9 cellular contexts compared by ENCODE assay signal in the genomic region with DNA sequence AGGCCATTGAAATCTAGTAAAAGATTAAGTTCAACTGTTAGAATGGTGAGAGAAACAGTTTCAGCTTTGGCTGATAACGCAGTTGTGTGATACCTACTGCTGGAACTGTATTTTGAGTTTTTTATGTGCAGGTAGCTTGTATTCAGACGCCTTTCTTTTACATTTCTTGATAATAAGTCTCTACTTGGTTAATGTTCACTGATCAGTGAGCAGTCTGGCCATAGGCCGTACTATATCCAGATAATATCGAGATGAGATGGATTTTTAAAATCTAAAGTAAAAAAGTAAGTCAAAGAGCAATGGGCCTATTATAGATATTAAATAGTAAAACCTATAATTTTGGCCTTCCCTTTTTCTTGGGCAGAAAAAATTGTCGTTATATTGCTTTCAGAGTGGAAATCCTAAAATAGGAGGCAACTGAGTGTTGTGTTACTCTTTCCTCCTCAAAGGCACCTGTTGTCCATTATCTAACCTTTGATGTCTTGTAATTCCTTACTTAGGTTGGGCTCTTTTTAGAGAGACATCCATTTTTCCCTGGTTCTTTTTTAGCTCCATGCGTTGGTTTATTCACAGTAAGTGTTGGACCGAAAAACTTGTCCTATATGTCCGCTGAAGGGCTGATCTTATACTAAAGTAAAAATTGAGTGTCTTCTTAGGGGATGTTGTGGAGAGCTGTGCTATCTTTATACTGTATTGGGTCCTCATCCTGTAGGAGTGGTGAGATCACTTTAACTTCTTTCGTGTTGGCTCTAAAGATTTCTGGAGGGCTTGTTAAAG. TPM values are rescaled to one million over a fixed set of nuclear protein-coding genes. Genes with fewer than 3 reads are reported as not detected.
DNase-seq lines count a peak whose midpoint lies in the region; ATAC-seq and TF ChIP-seq lines count a peak whose summit lies in the region.
"Had no signal": no experiment of that assay in that cellular context is flagged by ENCODE, and none has a peak within 500 bp of the region (broad histone marks: within the 10 kb centered on the region; RNA-seq: fewer than 3 reads in every experiment).

No MANE protein-coding gene starts in this region.

- no peak for ATAC-seq in right lobe of liver
- no peak for ATAC-seq in GM18861 (IDR thresholded peaks at IDR 0.05; ENCODE audit: unreplicated experiment)
- ATAC-seq in HG02571 (IDR thresholded peaks at IDR 0.05; ENCODE audit: unreplicated experiment) = no peak

- intact Hi-C loops in right lobe of liver (cut with DNase I) = no loop called here

- H3K4me3 ChIP-seq in HL-60 (replicated peaks; ENCODE audit: insufficient read depth, low read length) (peak overlapping the region; percentile 75), astrocyte of the cerebellum (ENCODE audit: low read depth, low read length) (peak overlapping the region; percentile 87), right lobe of liver (peak overlapping the region; percentile 83 to 89 (median 87)), tibial nerve (peak overlapping the region in 3 of 4 donors; percentile 87 to 95 (median 90))

- 16% methylated on average over 9 of the region's 9 CpGs for WGBS in right lobe of liver (ENCODE audit: insufficient coverage, low coverage, low lambda C conversion rate, missing lambda C conversion rate)
- WGBS in tibial nerve, 2 donors = 70% methylated on average over 9 of the region's 9 CpGs

- H3K27me3 ChIP-seq in HL-60 (ENCODE audit: insufficient read depth, poor library complexity, severe bottlenecking) (no peaks in the 10 kb centered on the region), right lobe of liver (no peaks in the 10 kb centered on the region), tibial nerve (no peaks in the 10 kb centered on the region)

- no peaks in the 10 kb centered on the region for H3K9me3 ChIP-seq in right lobe of liver
- H3K9me3 ChIP-seq in tibial nerve = no peaks in the 10 kb centered on the region

- H3K36me3 ChIP-seq in right lobe of liver (no peaks in the 10 kb centered on the region), tibial nerve (no peaks in the 10 kb centered on the region)

- no peak for TF ChIP-seq POLR2A in right lobe of liver (IDR thresholded peaks at IDR 0.05)
- no peak for TF ChIP-seq POLR2A in tibial nerve (IDR thresholded peaks at IDR 0.05)

- H3K4me1 ChIP-seq in right lobe of liver (peaks cover 0 to 31% (median 4%) of the 10 kb centered on the region in 4 donors), tibial nerve (peaks cover 0 to 40% (median 23%) of the 10 kb centered on the region in 4 donors)

- TF ChIP-seq CTCF in HL-60 (IDR thresholded peaks at IDR 0.05; ENCODE audit: insufficient read depth, low read length) = no peak
- no peak for TF ChIP-seq CTCF in astrocyte of the cerebellum (IDR thresholded peaks at IDR 0.05; ENCODE audit: low read depth, low read length, missing control alignments)
- no peak for TF ChIP-seq CTCF in right lobe of liver (IDR thresholded peaks at IDR 0.05)
- TF ChIP-seq CTCF in tibial nerve (IDR thresholded peaks at IDR 0.05) = no peak

- DNase-seq in HL-60 (ENCODE audit: low read depth in 1 of 2, low spot score in 1 of 2) = no peak
- no peak for DNase-seq in astrocyte of the cerebellum (ENCODE audit: low read depth)
- no peak for DNase-seq in right lobe of liver
- no peak for DNase-seq in tibial nerve (ENCODE audit: low spot score in 2 of 2)
- no peak for DNase-seq in ACHN
- DNase-seq: activated CD4-positive, alpha-beta memory T cell treated with anti-CD3 and anti-CD28 coated beads for 36 hours; cortex of kidney had no signal

- no peak for TF ChIP-seq EP300 in tibial nerve (IDR thresholded peaks at IDR 0.05)

- H3K27ac ChIP-seq in HL-60 (replicated peaks) (no peak overlapping the region), right lobe of liver (peak overlapping the region; percentile 90 to 96 (median 92)), tibial nerve (peak overlapping the region in 3 of 4 donors; percentile 92 to 95 (median 92))

- in situ Hi-C loops in astrocyte of the cerebellum (cut with HindIII; ENCODE audit: low sequenced_read_pairs) (no loop called here), ACHN (cut with HindIII; ENCODE audit: low pct_ligation_motif_present, low pct_unique_long_range_greater_than_20kb, low sequenced_read_pairs) (no loop called here)

RNA-seq across cellular contexts. Expression of gene EML4, which starts 1.7 kb away (rescaled TPM):
- 10 to 100 TPM; 28.3 to 55.7 (median 36.7) TPM for total RNA-seq in right lobe of liver
- total RNA-seq in tibial nerve = 10 to 100 TPM; 20.8 to 29.8 (median 25.3) TPM
